Comparison of ENCODE assay signal across 9 cellular contexts in the genomic region with DNA sequence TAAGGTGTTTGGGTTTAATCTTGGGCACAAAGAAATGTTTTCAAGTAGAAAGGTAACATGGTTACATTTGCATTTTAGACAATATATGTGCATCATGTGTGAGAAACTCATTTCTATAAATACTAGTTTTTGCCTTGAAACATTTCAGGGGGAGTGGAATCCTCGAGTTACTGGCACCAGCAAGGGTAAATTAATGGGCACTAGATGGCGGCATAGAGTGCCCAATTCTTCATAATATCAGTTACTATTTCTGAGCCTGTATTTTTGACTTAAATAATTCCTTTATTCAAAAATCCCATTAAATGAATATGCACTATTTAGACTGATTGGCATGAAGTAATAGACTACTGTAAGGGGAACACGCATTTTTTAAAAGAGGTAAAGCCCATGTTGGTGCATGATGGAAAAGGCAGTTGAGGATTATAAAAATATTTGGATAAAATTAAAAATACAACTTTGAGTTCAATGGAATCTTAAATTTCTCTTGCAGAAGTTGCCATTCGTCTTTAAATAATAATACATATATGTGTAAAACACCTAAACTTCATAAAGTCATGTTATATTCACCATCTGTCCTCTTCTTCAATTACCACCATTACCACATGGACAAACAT.
A peak's percentile ranks its signal among the peaks of the same experiment; 100 is the strongest.
DNase-seq lines count a peak whose midpoint lies in the region; ATAC-seq, FAIRE-seq and TF ChIP-seq lines count a peak whose summit lies in the region.
"Had no signal": no experiment of that assay in that cellular context is flagged by ENCODE, and none has a peak within 500 bp of the region (broad histone marks: within the 10 kb centered on the region; RNA-seq: fewer than 3 reads in every experiment).

No MANE protein-coding gene starts in this region.

- intact Hi-C loops in lower lobe of right lung (cut with DNase I) = no loop called here
- intact Hi-C loops in testis (cut with DNase I; ENCODE audit: low total_unique reads) = no loop called here

- TF ChIP-seq CTCF in bronchial epithelial cell (IDR thresholded peaks at IDR 0.05; ENCODE audit: insufficient read depth, low read length, severe bottlenecking) = peak; percentile 52
- TF ChIP-seq CTCF in lower lobe of right lung (IDR thresholded peaks at IDR 0.05) = peak; percentile 66
- TF ChIP-seq CTCF in testis (IDR thresholded peaks at IDR 0.05) = peak in 2 of 3 experiments; percentile 9 to 40

- TF ChIP-seq POLR2A in testis (IDR thresholded peaks at IDR 0.05) = no peak

- H3K27ac ChIP-seq in lower lobe of right lung = no peak overlapping the region
- H3K27ac ChIP-seq in testis = no peak overlapping the region
- H3K27ac ChIP-seq: epithelial cell of prostate had no signal

- ATAC-seq in HG03520 (IDR thresholded peaks at IDR 0.05; ENCODE audit: unreplicated experiment) (peak; percentile 50), lower lobe of right lung (peak in 1 of 2 donors; percentile 57)

- no peaks in the 10 kb centered on the region for H3K27me3 Mint-ChIP-seq in T-helper 2 cell treated with Interferon-gamma antibody and Interleukin-4, amounts not matched to agents 5 μg/mL and 100 μg/mL, for 36 hours (ENCODE audit: low read depth)

- peak in 4 of 5 experiments; percentile 2 to 31 (median 5) for DNase-seq in T-helper 2 cell
- DNase-seq in T-helper 2 cell treated with Interferon-gamma antibody and Interleukin-4, amounts not matched to agents 5 μg/mL and 100 μg/mL, for 36 hours (ENCODE audit: low spot score) = no peak
- DNase-seq in SHP77 treated with DMSO at 0.1 percent for 48 hours (lab: John Stamatoyannopoulos, UW) = peak; percentile 24
- DNase-seq in bronchial epithelial cell (ENCODE audit: low read depth) = peak; percentile 37
- DNase-seq in lower lobe of right lung = no peak
- peak; percentile 49 for DNase-seq in testis
- DNase-seq in GF-D8 (lab: John Stamatoyannopoulos, UW) = no peak

- H3K36me3 ChIP-seq in bronchial epithelial cell (ENCODE audit: control insufficient read depth, insufficient read depth, low read length) (no peaks in the 10 kb centered on the region), lower lobe of right lung (no peaks in the 10 kb centered on the region), testis (ENCODE audit: low read depth, missing control alignments) (no peaks in the 10 kb centered on the region)

- H3K4me1 ChIP-seq in lower lobe of right lung (peaks cover 6% of the 10 kb centered on the region), testis (peaks cover 5% of the 10 kb centered on the region)

- H3K27me3 ChIP-seq in bronchial epithelial cell (ENCODE audit: control insufficient read depth, insufficient read depth, low read length) (no peaks in the 10 kb centered on the region), lower lobe of right lung (ENCODE audit: low read depth) (no peaks in the 10 kb centered on the region), testis (no peaks in the 10 kb centered on the region)

- H3K4me3 Mint-ChIP-seq in T-helper 2 cell treated with Interferon-gamma antibody and Interleukin-4, amounts not matched to agents 5 μg/mL and 100 μg/mL, for 36 hours = no peak overlapping the region

- H3K9me3 ChIP-seq in lower lobe of right lung = no peaks in the 10 kb centered on the region
- H3K9me3 ChIP-seq in testis = no peaks in the 10 kb centered on the region

- H3K27ac Mint-ChIP-seq in T-helper 2 cell treated with Interferon-gamma antibody and Interleukin-4, amounts not matched to agents 5 μg/mL and 100 μg/mL, for 36 hours = no peak overlapping the region

- no peaks in the 10 kb centered on the region for H3K9me3 Mint-ChIP-seq in T-helper 2 cell treated with Interferon-gamma antibody and Interleukin-4, amounts not matched to agents 5 μg/mL and 100 μg/mL, for 36 hours

- 65 to 76% methylated on average over 4 of the region's 4 CpGs for whole genome bisulfite sequencing in testis, 2 donors

- H3K36me3 Mint-ChIP-seq in T-helper 2 cell treated with Interferon-gamma antibody and Interleukin-4, amounts not matched to agents 5 μg/mL and 100 μg/mL, for 36 hours (ENCODE audit: low read depth) = no peaks in the 10 kb centered on the region

- no peak for FAIRE-seq in bronchial epithelial cell (lab: Jason Lieb, UNC)

- H3K4me1 Mint-ChIP-seq in T-helper 2 cell treated with Interferon-gamma antibody and Interleukin-4, amounts not matched to agents 5 μg/mL and 100 μg/mL, for 36 hours (ENCODE audit: low read depth) = no peaks in the 10 kb centered on the region

- H3K4me3 ChIP-seq in bronchial epithelial cell (ENCODE audit: low read depth, low read length) (no peak overlapping the region), lower lobe of right lung (no peak overlapping the region), testis (no peak overlapping the region)

Comparison
In these comparisons a context has a peak if more than half of its experiments do, and no peak if none do; other contexts are left out.
1. DNase-seq: peak in T-helper 2 cell (4 of 5), SHP77 treated with DMSO at 0.1 percent for 48 hours (single experiment), bronchial epithelial cell (single experiment) and testis (single experiment); none in T-helper 2 cell treated with Interferon-gamma antibody and Interleukin-4, amounts not matched to agents 5 μg/mL and 100 μg/mL, for 36 hours (single experiment), lower lobe of right lung (single experiment) and GF-D8 (single experiment).
2. Peak in every context shown above with its lines, with median percentiles within 50 percentile points of each other: CTCF ChIP-seq.